Comparison of ENCODE assay signal across 8 cellular contexts in the genomic region with DNA sequence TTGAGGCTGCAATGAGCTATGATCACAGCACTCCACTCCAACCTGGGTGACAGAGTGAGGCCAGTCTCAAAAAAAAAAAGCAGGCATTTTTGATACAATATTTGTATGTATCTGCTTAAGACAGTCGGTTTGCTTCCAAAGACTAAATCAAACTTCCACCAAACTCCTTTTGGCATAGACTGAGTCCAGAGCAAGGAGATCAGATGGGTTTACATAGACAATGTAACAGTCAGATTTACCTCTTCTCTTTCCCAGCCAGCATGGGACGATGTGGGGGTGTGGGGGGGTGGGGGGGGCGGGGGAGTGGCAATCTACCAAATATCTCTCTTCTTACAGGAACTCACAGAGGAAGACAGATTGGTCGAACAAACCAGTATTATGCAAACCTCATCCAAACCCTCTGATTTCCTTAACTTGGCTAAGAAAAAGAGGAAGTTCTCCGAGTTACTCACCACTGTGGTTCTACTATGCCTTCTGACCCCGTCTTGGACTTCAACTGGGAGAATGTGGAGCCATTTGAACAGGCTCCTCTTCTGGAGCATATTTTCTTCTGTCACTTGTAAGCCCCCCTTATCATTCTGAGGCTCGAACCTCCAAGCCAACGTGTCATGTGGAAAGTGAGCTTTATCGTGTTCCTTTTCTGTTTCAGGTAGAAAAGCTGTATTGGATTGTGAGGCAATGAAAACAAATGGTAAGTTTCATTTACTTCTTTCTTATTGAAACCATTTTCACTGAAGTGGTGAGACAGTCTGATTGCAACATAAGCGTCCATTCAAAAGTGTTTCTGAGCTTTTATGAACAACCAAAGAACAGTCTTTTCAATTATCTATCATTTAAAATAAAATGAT. TPM values are rescaled to one million over a fixed set of nuclear protein-coding genes. Genes with fewer than 3 reads are reported as not detected.
DNase-seq lines count a peak whose midpoint lies in the region; ATAC-seq and TF ChIP-seq lines count a peak whose summit lies in the region.

MILR1 (plus strand) TSS at position 451 of the 848 bp plus-strand sequence; CDS start at position 505, 54 bp downstream.

- peak within 1 kb of the TSS in 2 of 3 donors; percentile 22 to 43 for H3K27ac ChIP-seq in thyroid gland

- H3K27ac Mint-ChIP-seq in activated naive CD8-positive, alpha-beta T cell treated with anti-CD3 and anti-CD28 coated beads, Interleukin-2, amount 50 U/mL, for 24 hours = peak within 1 kb of the TSS; percentile 61
- no peak within 1 kb of the TSS for H3K27ac Mint-ChIP-seq in activated T-cell treated with anti-CD3 and anti-CD28 coated beads, Interleukin-2, amount 50 U/mL, for 72 hours

- H3K9me3 ChIP-seq in thyroid gland = no peaks in the 10 kb centered on the region

- WGBS in thyroid gland, 2 donors = 38 to 42% methylated on average over 10 of the region's 10 CpGs

- ATAC-seq in activated naive CD8-positive, alpha-beta T cell treated with anti-CD3 and anti-CD28 coated beads, Interleukin-2, amount 50 U/mL, for 24 hours = no peak
- no peak for ATAC-seq in activated T-cell treated with anti-CD3 and anti-CD28 coated beads, Interleukin-2, amount 50 U/mL, for 72 hours (replicated peaks in 1 of 2)

- H3K27me3 Mint-ChIP-seq in activated naive CD8-positive, alpha-beta T cell treated with anti-CD3 and anti-CD28 coated beads, Interleukin-2, amount 50 U/mL, for 24 hours = no peaks in the 10 kb centered on the region
- H3K27me3 Mint-ChIP-seq in activated T-cell treated with anti-CD3 and anti-CD28 coated beads, Interleukin-2, amount 50 U/mL, for 72 hours (ENCODE audit: low read depth) = no peaks in the 10 kb centered on the region

- H3K4me1 Mint-ChIP-seq in activated naive CD8-positive, alpha-beta T cell treated with anti-CD3 and anti-CD28 coated beads, Interleukin-2, amount 50 U/mL, for 24 hours = peaks cover 11% of the 10 kb centered on the region
- H3K4me1 Mint-ChIP-seq in activated T-cell treated with anti-CD3 and anti-CD28 coated beads, Interleukin-2, amount 50 U/mL, for 72 hours (ENCODE audit: low read depth) = peaks cover 20% of the 10 kb centered on the region

- peaks cover 5 to 18% of the 10 kb centered on the region in 2 donors for H3K4me1 ChIP-seq in thyroid gland

- H3K4me3 Mint-ChIP-seq in activated naive CD8-positive, alpha-beta T cell treated with anti-CD3 and anti-CD28 coated beads, Interleukin-2, amount 50 U/mL, for 24 hours = peak within 1 kb of the TSS; percentile 22
- H3K4me3 Mint-ChIP-seq in activated T-cell treated with anti-CD3 and anti-CD28 coated beads, Interleukin-2, amount 50 U/mL, for 72 hours = peak within 1 kb of the TSS in 1 of 2 donors; percentile 20

- no peak for TF ChIP-seq POLR2A in thyroid gland (IDR thresholded peaks at IDR 0.05)

- no peaks in the 10 kb centered on the region for H3K9me3 Mint-ChIP-seq in activated naive CD8-positive, alpha-beta T cell treated with anti-CD3 and anti-CD28 coated beads, Interleukin-2, amount 50 U/mL, for 24 hours
- H3K9me3 Mint-ChIP-seq in activated T-cell treated with anti-CD3 and anti-CD28 coated beads, Interleukin-2, amount 50 U/mL, for 72 hours = no peaks in the 10 kb centered on the region

- peaks cover 2% of the 10 kb centered on the region for H3K36me3 Mint-ChIP-seq in activated naive CD8-positive, alpha-beta T cell treated with anti-CD3 and anti-CD28 coated beads, Interleukin-2, amount 50 U/mL, for 24 hours (ENCODE audit: low read depth)
- no peaks in the 10 kb centered on the region for H3K36me3 Mint-ChIP-seq in activated T-cell treated with anti-CD3 and anti-CD28 coated beads, Interleukin-2, amount 50 U/mL, for 72 hours (ENCODE audit: insufficient read depth in 2 of 2)

- TF ChIP-seq CTCF in thyroid gland (IDR thresholded peaks at IDR 0.05) = no peak

- H3K4me3 ChIP-seq in thyroid gland (replicated peaks in 1 of 3) = no peak within 1 kb of the TSS

- intact Hi-C loops in thyroid gland (cut with DNase I) = no loop called here

- no peaks in the 10 kb centered on the region for H3K36me3 ChIP-seq in thyroid gland

- H3K27me3 ChIP-seq in thyroid gland = no peaks in the 10 kb centered on the region

- peak; percentile 78 for DNase-seq in Daoy (ENCODE audit: low read depth)
- DNase-seq in HS-5 (ENCODE audit: low read depth) = peak; percentile 70
- no peak for DNase-seq in activated naive CD8-positive, alpha-beta T cell treated with anti-CD3 and anti-CD28 coated beads, Interleukin-2, amount 50 U/mL, for 24 hours
- peak; percentile 52 for DNase-seq in inferior parietal cortex (ENCODE audit: extremely low spot score)
- DNase-seq in thyroid gland = no peak
- DNase-seq in activated T-cell treated with anti-CD3 and anti-CD28 coated beads, Interleukin-2, amount 50 U/mL, for 72 hours = no peak
- DNase-seq in ACHN = no peak
- no peak for DNase-seq in activated CD4-positive, CD25-positive, alpha-beta regulatory T cell (lab: John Stamatoyannopoulos, UW)

- in situ Hi-C loops in ACHN (cut with HindIII; ENCODE audit: low pct_ligation_motif_present, low pct_unique_long_range_greater_than_20kb, low sequenced_read_pairs) = no loop called here

RNA-seq across cellular contexts. Expression of gene MILR1, which starts in this region (rescaled TPM):
- 5.1 and 11.0 TPM in 2 replicates for total RNA-seq in Daoy (2014; rRNA removed; shearing (Covaris generic))
- total RNA-seq in thyroid gland = 10 to 100 TPM in 1 of 4 donors, 1 to 10 TPM in 2, not detected in 1; 2.3 to 14.6 (median 6.8) TPM
- under 1 TPM in 1 of 2 donors, not detected in 1; 0.58 TPM for total RNA-seq in activated T-cell treated with anti-CD3 and anti-CD28 coated beads, Interleukin-2, amount 50 U/mL, for 72 hours

Comparison
In these comparisons a context has a peak if more than half of its experiments do, and no peak if none do; other contexts are left out.
1. DNase-seq: peak in Daoy (single experiment), HS-5 (single experiment) and inferior parietal cortex (single experiment); none in activated naive CD8-positive, alpha-beta T cell treated with anti-CD3 and anti-CD28 coated beads, Interleukin-2, amount 50 U/mL, for 24 hours (single experiment), thyroid gland (0 of 2), activated T-cell treated with anti-CD3 and anti-CD28 coated beads, Interleukin-2, amount 50 U/mL, for 72 hours (0 of 2), ACHN (single experiment) and activated CD4-positive, CD25-positive, alpha-beta regulatory T cell (0 of 4).